Comparison of ENCODE assay signal across 8 cellular contexts in genomic region chr11:3642071-3642951, GRCh38. TPM values are rescaled to one million over a fixed set of nuclear protein-coding genes. Genes with fewer than 3 reads are reported as not detected.
DNase-seq lines count a peak whose midpoint lies in the region; ATAC-seq, FAIRE-seq and TF ChIP-seq lines count a peak whose summit lies in the region.

No MANE protein-coding gene starts in this region.

- H3K4me1 ChIP-seq in esophagus (ENCODE audit: control insufficient read depth in 2 of 2, insufficient read depth in 2 of 2, low read length in 1 of 2): peaks cover 2 to 9% of the 10 kb centered on the region in 2 donors
- H3K4me1 ChIP-seq in mucosa of rectum (ENCODE audit: control insufficient read depth in 2 of 2, insufficient read depth in 2 of 2, low read length in 2 of 2): peaks cover 10 to 19% of the 10 kb centered on the region in 2 donors

- H3K4me3 ChIP-seq in esophagus (ENCODE audit: low read depth in 1 of 2, low read length in 2 of 2): peak overlapping the region; percentile 35 to 36
- peak overlapping the region; percentile 44 to 67 for H3K4me3 ChIP-seq in mucosa of rectum (ENCODE audit: low read length in 2 of 2)

- no peak for ATAC-seq in GM21423 (IDR thresholded peaks at IDR 0.05; ENCODE audit: unreplicated experiment)

- peak overlapping the region; percentile 15 to 24 for H3K9ac ChIP-seq in mucosa of rectum (ENCODE audit: low read depth in 1 of 2, low read length in 2 of 2)

- WGBS in esophagus, 2 donors: 2% methylated on average over 55 of the region's 55 CpGs

- DNase-seq in A172 (ENCODE audit: low spot score): peak; percentile 53
- DNase-seq in H54 (ENCODE audit: insufficient read length, low spot score): peak; percentile 62
- DNase-seq in NCI-H774 (lab: John Stamatoyannopoulos, UW): peak; percentile 55
- DNase-seq in activated T-cell treated with anti-CD3 and anti-CD28 coated beads for 4 hours: peak; percentile 53
- DNase-seq in stimulated activated CD8-positive, alpha-beta memory T cell treated with anti-CD3 and anti-CD28 coated beads, Interleukin-4, amount 100 ng/mL, for 1 hour (ENCODE audit: low read depth in 2 of 2, low spot score in 1 of 2): peak; percentile 11 to 24

- H3K27me3 ChIP-seq in esophagus (ENCODE audit: control insufficient read depth in 1 of 2, insufficient read depth in 2 of 2, low read length in 2 of 2) (no peaks in the 10 kb centered on the region), mucosa of rectum (ENCODE audit: control insufficient read depth in 2 of 2, insufficient read depth in 2 of 2, low read length in 2 of 2) (peaks cover 4 to 10% of the 10 kb centered on the region in 2 donors)

- no peaks in the 10 kb centered on the region for H3K36me3 ChIP-seq in esophagus (ENCODE audit: control insufficient read depth in 2 of 2, insufficient read depth in 2 of 2, low read length in 1 of 2)
- H3K36me3 ChIP-seq in mucosa of rectum (ENCODE audit: control insufficient read depth in 2 of 2, insufficient read depth in 2 of 2, low read length in 2 of 2): no peaks in the 10 kb centered on the region

- H3K9me3 ChIP-seq in esophagus (ENCODE audit: control insufficient read depth in 2 of 2, insufficient read depth in 1 of 2, low read depth in 1 of 2, low read length in 1 of 2): no peaks in the 10 kb centered on the region
- H3K9me3 ChIP-seq in mucosa of rectum (ENCODE audit: control insufficient read depth in 2 of 2, low read length in 2 of 2): no peaks in the 10 kb centered on the region

- H3K27ac ChIP-seq in esophagus (ENCODE audit: low read depth in 2 of 2, low read length in 1 of 2): no peak overlapping the region
- H3K27ac ChIP-seq in mucosa of rectum (ENCODE audit: low read depth in 2 of 2, low read length in 2 of 2): no peak overlapping the region

- no peak for TF ChIP-seq POLR2A in H54 (IDR thresholded peaks at IDR 0.05; ENCODE audit: low read depth, low read length)

- no peak for FAIRE-seq in H54 (lab: Jason Lieb, UNC)

RNA-seq across cellular contexts. Expression of gene ART5, which starts 0.5 kb away (rescaled TPM):
- 0.31 TPM in 1 of 2 replicates, not detected in the other for total RNA-seq in A172 (2014; rRNA removed; shearing (Covaris generic))
- not detected for polyA plus RNA-seq in esophagus

RNA-seq across cellular contexts. Expression of gene ART1, which starts 2.6 kb away (rescaled TPM):
- not detected in 2 replicates for total RNA-seq in A172 (2014; rRNA removed; shearing (Covaris generic))
- not detected for polyA plus RNA-seq in esophagus

RNA-seq across cellular contexts. Expression of gene CHRNA10, which starts 28.9 kb away (rescaled TPM):
- 0.28 and 2.0 TPM in 2 replicates for total RNA-seq in A172 (2014; rRNA removed; shearing (Covaris generic))
- 1 to 10 TPM in 1 of 2 donors, under 1 TPM in 1; 0.66 to 1.3 TPM for polyA plus RNA-seq in esophagus
